In genomic region chr3:38992117-38992779, GRCh38 we compare ENCODE assay signal across 15 cellular contexts. TPM values are rescaled to one million over a fixed set of nuclear protein-coding genes. Genes with fewer than 3 reads are reported as not detected.
A peak's percentile ranks its signal among the peaks of the same experiment; 100 is the strongest.
DNase-seq lines count a peak whose midpoint lies in the region; TF ChIP-seq lines count a peak whose summit lies in the region.
"Had no signal": no experiment of that assay in that cellular context is flagged by ENCODE, and none has a peak within 500 bp of the region (broad histone marks: within the 10 kb centered on the region; RNA-seq: fewer than 3 reads in every experiment).

No MANE protein-coding gene starts in this region.

- no peak overlapping the region for H3K27ac Mint-ChIP-seq in immature natural killer cell
- H3K27ac Mint-ChIP-seq: CD14-positive monocyte; naive thymus-derived CD8-positive, alpha-beta T cell had no signal

- in situ Hi-C loops in brain microvascular endothelial cell (cut with HindIII; ENCODE audit: low pct_ligation_motif_present, low sequenced_read_pairs): no loop called here

- H3K9ac ChIP-seq in HUES48 (ENCODE audit: low read depth, low read length): no peak overlapping the region

- peak overlapping the region; percentile 17 for H3K27ac ChIP-seq in HUES48 (ENCODE audit: low read depth, low read length)
- H3K27ac ChIP-seq in brain microvascular endothelial cell: peak overlapping the region; percentile 10
- H3K27ac ChIP-seq: spleen, upper lobe of right lung had no signal

- DNase-seq in AG08395 (ENCODE audit: low spot score) (peak; percentile 84), brain microvascular endothelial cell (peak; percentile 93), kidney tubule cell (ENCODE audit: low spot score) (peak; percentile 80), SK-N-DZ (ENCODE audit: low spot score) (no peak), superior temporal gyrus (ENCODE audit: extremely low spot score) (no peak), immature natural killer cell (no peak), activated gamma-delta T cell treated with Interleukin-2 at 50 U/mL for 16 hours (no peak)
- DNase-seq: activated CD8-positive, alpha-beta memory T cell treated with anti-CD3 and anti-CD28 coated beads, Interleukin-2, amount 50 U/mL, for 4 hours; anterior cingulate cortex; KBM-7; naive thymus-derived CD8-positive, alpha-beta T cell; spleen; upper lobe of right lung had no signal

- no peaks in the 10 kb centered on the region for H3K4me1 Mint-ChIP-seq in immature natural killer cell
- H3K4me1 Mint-ChIP-seq: CD14-positive monocyte; naive thymus-derived CD8-positive, alpha-beta T cell had no signal

- no peak for TF ChIP-seq CTCF in brain microvascular endothelial cell (IDR thresholded peaks at IDR 0.05; ENCODE audit: low read depth, low read length, missing control alignments)

- peaks cover 1 to 7% (median 4%) of the 10 kb centered on the region in 3 donors for H3K27me3 Mint-ChIP-seq in immature natural killer cell (ENCODE audit: low read depth in 3 of 3)

- H3K9me3 Mint-ChIP-seq in immature natural killer cell: peaks cover 0 to 3% (median 0%) of the 10 kb centered on the region in 6 donors
- H3K9me3 Mint-ChIP-seq: CD14-positive monocyte; naive thymus-derived CD8-positive, alpha-beta T cell had no signal

- H3K4me3 ChIP-seq in HUES48 (ENCODE audit: low read depth, low read length) (no peak overlapping the region), brain microvascular endothelial cell (ENCODE audit: low read depth, low read length) (no peak overlapping the region)
- H3K4me3 ChIP-seq: spleen, upper lobe of right lung had no signal

- no peaks in the 10 kb centered on the region for H3K36me3 ChIP-seq in HUES48 (ENCODE audit: control insufficient read depth, insufficient read depth, low read length)
- no peaks in the 10 kb centered on the region for H3K36me3 ChIP-seq in brain microvascular endothelial cell (replicated peaks)
- H3K36me3 ChIP-seq: spleen, upper lobe of right lung had no signal

- peaks cover 0 to 5% (median 0%) of the 10 kb centered on the region in 3 donors for H3K36me3 Mint-ChIP-seq in immature natural killer cell
- H3K36me3 Mint-ChIP-seq: CD14-positive monocyte; naive thymus-derived CD8-positive, alpha-beta T cell had no signal

- H3K4me1 ChIP-seq in HUES48 (ENCODE audit: control insufficient read depth, insufficient read depth, low read length): peaks cover 17% of the 10 kb centered on the region
- H3K4me1 ChIP-seq: spleen, upper lobe of right lung had no signal

- H3K27me3 ChIP-seq in HUES48 (ENCODE audit: control insufficient read depth, insufficient read depth, low read length): no peaks in the 10 kb centered on the region
- no peaks in the 10 kb centered on the region for H3K27me3 ChIP-seq in brain microvascular endothelial cell (replicated peaks)

- no peak overlapping the region for H3K4me3 Mint-ChIP-seq in immature natural killer cell
- H3K4me3 Mint-ChIP-seq: CD14-positive monocyte; naive thymus-derived CD8-positive, alpha-beta T cell had no signal

- H3K9me3 ChIP-seq in HUES48 (ENCODE audit: control insufficient read depth, insufficient read depth, low read length): no peaks in the 10 kb centered on the region
- H3K9me3 ChIP-seq: spleen, upper lobe of right lung had no signal

RNA-seq across cellular contexts. Expression of gene SCN11A, which starts 59.5 kb away (rescaled TPM):
- polyA plus RNA-seq in SK-N-DZ (2014; cell fraction: cytosol; rRNA removed): 0.16 and 0.39 TPM in 2 replicates
- 0.47 and 0.64 TPM in 2 replicates for polyA plus RNA-seq in SK-N-DZ (2014; cell fraction: nucleus; rRNA removed)
- not detected for polyA plus RNA-seq in immature natural killer cell
- polyA plus RNA-seq: CD14-positive monocyte; naive thymus-derived CD8-positive, alpha-beta T cell had no signal

RNA-seq across cellular contexts. Expression of gene WDR48, which starts 59.6 kb away (rescaled TPM):
- 28.9 and 31.6 TPM in 2 replicates for polyA plus RNA-seq in SK-N-DZ (2014; cell fraction: cytosol; rRNA removed)
- polyA plus RNA-seq in SK-N-DZ (2014; cell fraction: nucleus; rRNA removed): 24.4 and 40.6 TPM in 2 replicates
- polyA plus RNA-seq in immature natural killer cell: 10 to 100 TPM; 28.0 to 41.7 (median 31.2) TPM

Comparison
In these comparisons a context has a peak if more than half of its experiments do, and no peak if none do; other contexts are left out.
1. DNase-seq: peak in AG08395 (single experiment), brain microvascular endothelial cell (single experiment) and kidney tubule cell (single experiment); none in SK-N-DZ (single experiment), superior temporal gyrus (single experiment), immature natural killer cell (0 of 3) and activated gamma-delta T cell treated with Interleukin-2 at 50 U/mL for 16 hours (single experiment).